Comparison of ENCODE assay signal across 28 cellular contexts in genomic region chr7:38429057-38429456, GRCh38.
"Had no signal": no experiment of that assay in that cellular context is flagged by ENCODE, and none has a peak within 500 bp of the region (broad histone marks: within the 10 kb centered on the region; RNA-seq: fewer than 3 reads in every experiment).

No MANE protein-coding gene starts in this region.

- H3K4me1 ChIP-seq: body of pancreas, esophagus squamous epithelium had no signal

- H3K27ac Mint-ChIP-seq: activated CD8-positive, alpha-beta T cell treated with anti-CD3 and anti-CD28 coated beads for 36 hours; activated naive CD8-positive, alpha-beta T cell; activated T-helper 17 cell treated with anti-CD3 and anti-CD28 coated beads, Interleukin-2, amount 50 U/mL, for 72 hours; effector memory CD8-positive, alpha-beta T cell; WTC11 had no signal

- H3K4me3 ChIP-seq: body of pancreas, esophagus squamous epithelium, gastroesophageal sphincter had no signal

- DNase-seq: activated CD4-positive, alpha-beta T cell treated with anti-CD3 and anti-CD28 coated beads for 48 hours; activated CD4-positive, alpha-beta T cell treated with anti-CD3 and anti-CD28 coated beads, Interleukin-2, amount 50 U/mL, for 1 hour; activated CD4-positive, alpha-beta T cell treated with anti-CD3 and anti-CD28 coated beads, Interleukin-2, amount 50 U/mL, for 48 hours; activated CD8-positive, alpha-beta memory T cell treated with anti-CD3 and anti-CD28 coated beads for 24 hours; activated CD8-positive, alpha-beta T cell treated with anti-CD3 and anti-CD28 coated beads for 36 hours; activated effector memory CD4-positive, alpha-beta T cell treated with Interleukin-2 at 50 U/mL for 16 hours; activated gamma-delta T cell treated with Interleukin-2 at 50 U/mL for 16 hours; activated naive CD4-positive, alpha-beta T cell treated with anti-CD3 and anti-CD28 coated beads, Interleukin-2, amount 50 U/mL, for 16 hours; activated naive CD4-positive, alpha-beta T cell treated with Interleukin-2 at 50 U/mL for 16 hours; activated T-cell treated with anti-CD3 and anti-CD28 coated beads, Interleukin-2, amount 50 U/mL, for 4 hours; amniotic stem cell; anterior cingulate cortex; body of pancreas; caudate nucleus; cortex of kidney; dermis blood vessel endothelial cell; effector CD4-positive, alpha-beta T cell; effector memory CD8-positive, alpha-beta T cell; erythroblast; esophagus squamous epithelium; foreskin melanocyte; T-helper 2 cell had no signal

- H3K36me3 Mint-ChIP-seq: WTC11 had no signal

- ATAC-seq: activated CD4-positive, CD25-positive, alpha-beta regulatory T cell treated with anti-CD3 and anti-CD28 coated beads, Interleukin-2, amount 50 U/mL, for 24 hours; activated CD8-positive, alpha-beta T cell treated with anti-CD3 and anti-CD28 coated beads for 36 hours; activated T-cell treated with anti-CD3 and anti-CD28 coated beads, Interleukin-2, amount 50 U/mL, for 4 hours; activated T-helper 17 cell treated with anti-CD3 and anti-CD28 coated beads, Interleukin-2, amount 50 U/mL, for 72 hours; body of pancreas; effector memory CD8-positive, alpha-beta T cell; gastroesophageal sphincter; WTC11 had no signal

- H3K27me3 Mint-ChIP-seq: activated CD8-positive, alpha-beta T cell treated with anti-CD3 and anti-CD28 coated beads for 36 hours; activated naive CD8-positive, alpha-beta T cell had no signal

- H3K4me3 Mint-ChIP-seq: activated CD8-positive, alpha-beta T cell treated with anti-CD3 and anti-CD28 coated beads for 36 hours; activated naive CD8-positive, alpha-beta T cell; activated T-cell treated with anti-CD3 and anti-CD28 coated beads, Interleukin-2, amount 50 U/mL, for 4 hours; activated T-helper 17 cell treated with anti-CD3 and anti-CD28 coated beads, Interleukin-2, amount 50 U/mL, for 72 hours; effector memory CD8-positive, alpha-beta T cell; WTC11 had no signal

- H3K4me1 Mint-ChIP-seq: WTC11 had no signal

- H3K36me3 ChIP-seq: esophagus squamous epithelium, gastroesophageal sphincter had no signal

- H3K9me3 ChIP-seq: body of pancreas, esophagus squamous epithelium, gastroesophageal sphincter had no signal

- H3K27me3 ChIP-seq: body of pancreas, esophagus squamous epithelium, gastroesophageal sphincter had no signal

- H3K9me3 Mint-ChIP-seq: effector memory CD8-positive, alpha-beta T cell; WTC11 had no signal

- H3K27ac ChIP-seq: body of pancreas, esophagus squamous epithelium, gastroesophageal sphincter, VCaP had no signal
